ENCODE assay signal across 2 cellular contexts in genomic region chr10:103475437-103475836, GRCh38.
TF ChIP-seq lines count a peak whose summit lies in the region.

No MANE protein-coding gene starts in this region.

TF ChIP-seq in HEK293T, 16 proteins besides CTCF, POLR2A, EP300 and RAD21:
- no peak for TF ChIP-seq L3MBTL2 (conservative IDR thresholded peaks at IDR 0.05)
- 0 out of 2 replicates have a peak, but pooled peaks have one; percentile 20 for TF ChIP-seq PKNOX1 (IDR thresholded peaks at IDR 0.05)
- TF ChIP-seq HDGF (IDR thresholded peaks at IDR 0.05; ENCODE audit: borderline replicate concordance), result no peak

TF ChIP-seq in K562, 482 proteins besides CTCF, POLR2A, EP300 and RAD21:
- TF ChIP-seq NCOR1 (IDR thresholded peaks at IDR 0.05), result no peak
- peak; percentile 52; the same call in 1 of the 2 replicates for TF ChIP-seq PKNOX1 (IDR thresholded peaks at IDR 0.05)
- no peak for TF ChIP-seq TFE3 (CRISPR knock-in tag; IDR thresholded peaks at IDR 0.05)
- no peak for TF ChIP-seq ZNF785 (CRISPR knock-in tag; IDR thresholded peaks at IDR 0.05)
- TF ChIP-seq NELFE (IDR thresholded peaks at IDR 0.05; ENCODE audit: insufficient read depth, insufficient read length), result no peak
